Comparison of ENCODE assay signal across 7 cellular contexts in genomic region chr14:61750708-61751474, GRCh38. TPM values are rescaled to one million over a fixed set of nuclear protein-coding genes. Genes with fewer than 3 reads are reported as not detected.
A peak's percentile ranks its signal among the peaks of the same experiment; 100 is the strongest.
DNase-seq lines count a peak whose midpoint lies in the region; ATAC-seq and TF ChIP-seq lines count a peak whose summit lies in the region.

No MANE protein-coding gene starts in this region.

- H3K27ac Mint-ChIP-seq in endothelial cell (ENCODE audit: unreplicated experiment): no peak overlapping the region

- DNase-seq in NCI-H524 treated with DMSO at 0.1 percent for 48 hours (lab: John Stamatoyannopoulos, UW): peak; percentile 54
- peak; percentile 34 for DNase-seq in activated CD8-positive, alpha-beta memory T cell treated with anti-CD3 and anti-CD28 coated beads, Interleukin-2, amount 50 U/mL, for 1 hour (ENCODE audit: extremely low read depth)
- DNase-seq in endothelial cell (ENCODE audit: low spot score): peak; percentile 69
- DNase-seq in midbrain (lab: John Stamatoyannopoulos, UW): peak; percentile 58
- DNase-seq in stimulated activated CD8-positive, alpha-beta memory T cell treated with anti-CD3 and anti-CD28 coated beads, Interleukin-4, amount 100 ng/mL, for 1 hour (ENCODE audit: low read depth in 2 of 2, low spot score in 1 of 2): peak; percentile 28 to 63

- peaks cover 3% of the 10 kb centered on the region for H3K27me3 Mint-ChIP-seq in endothelial cell (ENCODE audit: unreplicated experiment)

- peaks cover 2% of the 10 kb centered on the region for H3K4me1 Mint-ChIP-seq in endothelial cell (ENCODE audit: unreplicated experiment)

- TF ChIP-seq CTCF in endothelial cell (IDR thresholded peaks at IDR 0.05; ENCODE audit: unreplicated experiment): no peak

- ATAC-seq in GM18520 (IDR thresholded peaks at IDR 0.05; ENCODE audit: unreplicated experiment): peak; percentile 92
- ATAC-seq in HG03025 (IDR thresholded peaks at IDR 0.05; ENCODE audit: low FRiP score, unreplicated experiment): peak; percentile 95

- no peaks in the 10 kb centered on the region for H3K9me3 Mint-ChIP-seq in endothelial cell (ENCODE audit: unreplicated experiment)

- H3K4me3 Mint-ChIP-seq in endothelial cell (ENCODE audit: unreplicated experiment): peak overlapping the region; percentile 71

- H3K36me3 Mint-ChIP-seq in endothelial cell (ENCODE audit: low read depth, unreplicated experiment): peaks cover 8% of the 10 kb centered on the region

RNA-seq across cellular contexts. Expression of gene SNAPC1, which starts 11.3 kb away (rescaled TPM):
- 5.2 TPM for total RNA-seq in endothelial cell (ENCODE audit: unreplicated experiment)

RNA-seq across cellular contexts. Expression of gene HIF1A, which starts 55.6 kb away (rescaled TPM):
- total RNA-seq in endothelial cell (ENCODE audit: unreplicated experiment): 203 TPM

Comparison
In these comparisons a context has a peak if more than half of its experiments do, and no peak if none do; other contexts are left out.
1. Peak in every context shown above with its lines: DNase-seq and ATAC-seq.